Comparison of ENCODE assay signal across 14 cellular contexts in the genomic region with DNA sequence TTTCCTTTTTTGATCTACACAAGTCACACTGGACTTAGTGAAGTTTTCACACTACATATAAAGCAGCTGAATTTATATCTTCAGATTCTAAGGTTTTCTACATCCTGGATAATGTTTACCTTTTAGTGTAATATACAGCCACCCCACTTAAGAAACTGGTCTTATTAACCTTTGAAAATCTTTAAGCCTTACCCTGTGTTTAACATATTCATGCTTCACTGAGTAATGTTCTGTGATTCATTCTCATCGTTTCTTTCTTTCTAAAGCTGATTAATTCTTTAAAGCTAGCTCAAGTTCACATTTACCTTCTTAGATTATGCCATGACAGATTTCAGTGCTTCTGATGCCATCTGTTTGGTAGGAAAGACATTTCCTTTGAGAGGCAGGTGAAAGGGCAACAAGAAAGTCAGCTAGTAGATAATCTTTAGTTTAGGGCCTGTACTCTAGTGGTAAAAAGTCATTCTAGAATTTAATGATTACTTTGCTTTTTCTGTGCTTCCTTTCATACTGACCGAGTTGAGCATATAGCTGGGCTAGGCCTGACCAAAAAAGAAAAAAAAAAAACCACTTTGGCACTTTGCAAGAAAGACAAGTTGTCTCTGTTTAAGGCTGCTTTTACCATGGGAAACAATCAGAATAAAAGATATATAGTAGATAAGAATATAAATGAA.
DNase-seq lines count a peak whose midpoint lies in the region; ATAC-seq and TF ChIP-seq lines count a peak whose summit lies in the region.
"Had no signal": no experiment of that assay in that cellular context is flagged by ENCODE, and none has a peak within 500 bp of the region (broad histone marks: within the 10 kb centered on the region; RNA-seq: fewer than 3 reads in every experiment).

No MANE protein-coding gene starts in this region.

- H3K4me1 ChIP-seq in esophagus squamous epithelium: no peaks in the 10 kb centered on the region

- H3K36me3 Mint-ChIP-seq in brain: no peaks in the 10 kb centered on the region
- H3K36me3 Mint-ChIP-seq: activated naive CD8-positive, alpha-beta T cell treated with anti-CD3 and anti-CD28 coated beads, Interleukin-2, amount 10 ng/mL, durations not matched to agents 7 days and 5 days had no signal

- H3K36me3 ChIP-seq in esophagus squamous epithelium: no peaks in the 10 kb centered on the region

- no peaks in the 10 kb centered on the region for H3K27me3 ChIP-seq in esophagus squamous epithelium

- no peak overlapping the region for H3K4me3 ChIP-seq in esophagus squamous epithelium

- ATAC-seq in GM21381 (IDR thresholded peaks at IDR 0.05; ENCODE audit: unreplicated experiment): peak; percentile 75
- ATAC-seq in HG03457 (IDR thresholded peaks at IDR 0.05; ENCODE audit: unreplicated experiment): peak; percentile 69

- peaks cover 32% of the 10 kb centered on the region for H3K4me1 Mint-ChIP-seq in brain
- H3K4me1 Mint-ChIP-seq: activated naive CD8-positive, alpha-beta T cell treated with anti-CD3 and anti-CD28 coated beads, Interleukin-2, amount 10 ng/mL, durations not matched to agents 7 days and 5 days had no signal

- no peaks in the 10 kb centered on the region for H3K27me3 Mint-ChIP-seq in brain
- H3K27me3 Mint-ChIP-seq: activated naive CD8-positive, alpha-beta T cell treated with anti-CD3 and anti-CD28 coated beads, Interleukin-2, amount 10 ng/mL, durations not matched to agents 7 days and 5 days had no signal

- H3K4me3 Mint-ChIP-seq in brain: peak overlapping the region in 2 of 5 experiments; percentile 60 to 62
- H3K4me3 Mint-ChIP-seq: activated naive CD8-positive, alpha-beta T cell treated with anti-CD3 and anti-CD28 coated beads, Interleukin-2, amount 10 ng/mL, durations not matched to agents 7 days and 5 days; HFFc6 had no signal

- DNase-seq in non-pigmented ciliary epithelial cell (ENCODE audit: low read depth) (peak; percentile 18), cerebellar nuclear complex (lab: John Stamatoyannopoulos, UW) (no peak), esophagus squamous epithelium (lab: John Stamatoyannopoulos, UW) (no peak), cortex of kidney (lab: John Stamatoyannopoulos, UW) (no peak)
- DNase-seq: activated CD4-positive, alpha-beta T cell treated with anti-CD3 and anti-CD28 coated beads, Interleukin-2, amount 50 U/mL, for 48 hours; activated naive CD8-positive, alpha-beta T cell treated with anti-CD3 and anti-CD28 coated beads, Interleukin-2, amount 10 ng/mL, durations not matched to agents 7 days and 5 days; Calu3; HFFc6; NCI-H2029; occipital lobe; stimulated activated CD4-positive, alpha-beta T cell treated with anti-CD3 and anti-CD28 coated beads, Interleukin-4, amount 100 ng/mL, for 4 hours had no signal

- peak overlapping the region in 4 of 5 experiments; percentile 15 to 70 (median 30) for H3K27ac Mint-ChIP-seq in brain
- H3K27ac Mint-ChIP-seq: activated naive CD8-positive, alpha-beta T cell treated with anti-CD3 and anti-CD28 coated beads, Interleukin-2, amount 10 ng/mL, durations not matched to agents 7 days and 5 days; HFFc6 had no signal

- WGBS in esophagus squamous epithelium, 2 donors: 31 to 39% methylated on average over 2 of the region's 2 CpGs

- intact Hi-C loops in esophagus squamous epithelium (cut with DNase I): no loop called here

- H3K9me3 Mint-ChIP-seq in brain: peaks cover 6 to 9% (median 9%) of the 10 kb centered on the region in 5 experiments
- H3K9me3 Mint-ChIP-seq: activated naive CD8-positive, alpha-beta T cell treated with anti-CD3 and anti-CD28 coated beads, Interleukin-2, amount 10 ng/mL, durations not matched to agents 7 days and 5 days had no signal

- no peaks in the 10 kb centered on the region for H3K9me3 ChIP-seq in esophagus squamous epithelium

- no peak overlapping the region for H3K27ac ChIP-seq in esophagus squamous epithelium

- no peak for TF ChIP-seq CTCF in brain (conservative IDR thresholded peaks at IDR 0.05)
- TF ChIP-seq CTCF in esophagus squamous epithelium (IDR thresholded peaks at IDR 0.05): no peak

- no peak for TF ChIP-seq POLR2A in esophagus squamous epithelium (IDR thresholded peaks at IDR 0.05)
